8 cellular contexts compared by ENCODE assay signal in the genomic region with DNA sequence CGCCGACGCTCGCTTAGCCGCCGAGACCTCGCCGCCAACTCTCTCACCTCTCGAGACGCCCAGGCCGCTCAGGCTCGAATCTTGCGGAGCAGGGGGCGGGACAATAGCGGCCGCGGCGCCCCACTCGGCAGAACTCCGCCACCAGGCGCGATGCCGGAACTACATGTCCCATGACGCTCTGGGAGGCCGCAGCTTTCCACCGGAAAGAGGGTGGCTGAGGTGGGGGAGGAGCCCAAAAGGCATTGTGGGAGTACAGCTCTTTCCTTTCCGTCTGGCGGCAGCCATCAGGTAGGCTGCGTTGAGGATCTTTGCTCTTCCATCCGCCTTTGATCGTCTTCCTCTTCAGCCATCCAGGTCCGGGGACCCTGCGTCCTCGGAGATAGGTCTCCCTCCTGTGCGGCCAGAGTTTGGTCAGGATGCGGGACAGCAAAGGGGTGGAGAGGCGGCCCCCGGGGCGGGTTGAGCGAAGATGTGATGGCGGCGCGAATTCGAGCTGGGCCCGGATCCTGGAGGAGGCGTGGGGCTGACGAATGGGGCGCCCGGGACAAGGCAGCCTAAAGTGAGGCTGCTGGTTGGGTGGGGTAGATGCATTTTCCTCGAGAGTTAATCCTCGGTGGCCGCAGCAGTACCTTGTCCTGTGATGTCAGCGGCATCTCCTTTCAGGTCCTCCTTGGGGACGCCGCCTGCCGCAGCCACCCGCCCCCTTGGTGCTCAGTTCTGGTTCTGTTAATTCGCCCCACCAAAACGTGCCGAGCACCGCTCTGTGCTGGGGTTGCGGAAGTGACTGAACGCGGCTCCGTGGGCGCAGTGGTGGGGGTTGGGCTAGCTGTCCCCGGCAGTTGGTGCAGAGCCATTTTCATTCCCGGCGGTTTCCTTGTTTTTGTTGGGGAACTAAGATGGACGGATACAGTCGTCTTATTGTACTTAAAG. TPM values are rescaled to one million over a fixed set of nuclear protein-coding genes. Genes with fewer than 3 reads are reported as not detected.
A peak's percentile ranks its signal among the peaks of the same experiment; 100 is the strongest.
DNase-seq lines count a peak whose midpoint lies in the region; ATAC-seq, FAIRE-seq and TF ChIP-seq lines count a peak whose summit lies in the region.

A gene (minus strand): TSS at position 105 of the 930 bp plus-strand sequence. CDS start 6,086 bp downstream, outside the sequence.
A gene (plus strand): TSS at position 247 of the 930 bp plus-strand sequence. CDS start 728 bp downstream, outside the sequence.

- H2AFZ ChIP-seq in HepG2 (ENCODE audit: low read length), result no peak within 1 kb of the TSS

- peaks cover 36% of the 10 kb centered on the region for H4K20me1 ChIP-seq in HepG2 (ENCODE audit: insufficient read depth, low read length)

- peaks cover 4 to 9% of the 10 kb centered on the region in 2 experiments; a peak in 4 of 5 replicates for H3K36me3 ChIP-seq in HepG2 (replicated peaks in 1 of 2; ENCODE audit: control insufficient read depth in 1 of 2, insufficient read depth in 2 of 2, low read length in 2 of 2)

- H3K36me3 Mint-ChIP-seq in dendritic cell treated with granulocyte-macrophage colony-stimulating factor and Interleukin-4, amounts not matched to agents 40 ng/mL and 50 ng/mL, for 4 days (ENCODE audit: low read depth), result peaks cover 60% of the 10 kb centered on the region

- TF ChIP-seq RAD21 in HepG2 (CRISPR knock-in tag; IDR thresholded peaks at IDR 0.05), result no peak; the same call in 1 of the 2 replicates

- no peaks in the 10 kb centered on the region for H3K9me3 ChIP-seq in HepG2 (ENCODE audit: low read length)

- H3K4me1 Mint-ChIP-seq in dendritic cell treated with granulocyte-macrophage colony-stimulating factor and Interleukin-4, amounts not matched to agents 40 ng/mL and 50 ng/mL, for 4 days (ENCODE audit: low read depth), result peaks cover 42% of the 10 kb centered on the region

- H3K27ac Mint-ChIP-seq in dendritic cell treated with granulocyte-macrophage colony-stimulating factor and Interleukin-4, amounts not matched to agents 40 ng/mL and 50 ng/mL, for 4 days, result peak within 1 kb of the TSS; percentile 99

- H3K9ac ChIP-seq in HepG2 (ENCODE audit: insufficient read depth, low read depth, low read length), result peak within 1 kb of the TSS; percentile 95

- no peaks in the 10 kb centered on the region; a peak in 1 of 5 replicates for H3K27me3 ChIP-seq in HepG2 (ENCODE audit: control insufficient read depth in 1 of 2, insufficient read depth in 2 of 2, low read length in 2 of 2)

- peak; percentile 100 for TF ChIP-seq POLR2A in HepG2 (IDR thresholded peaks at IDR 0.05; ENCODE audit: insufficient read depth in 1 of 2, low read depth in 2 of 2, low read length in 2 of 2)

- under 1% methylated on average over 29 of the region's 71 CpGs for WGBS in HepG2 (ENCODE audit: low lambda C conversion rate)

- BruUV-seq in HepG2 (replicated peaks; lab: Mats Ljungman, UMichigan), result TSS peak; percentile 53

- H3K4me2 ChIP-seq in HepG2 (ENCODE audit: low read depth, low read length), result peak within 1 kb of the TSS; percentile 90

- DNase-seq in C1 segment of cervical spinal cord (lab: John Stamatoyannopoulos, UW) (peak; percentile 59 to 97 (median 94)), NCI-H526 treated with DMSO at 0.1 percent for 48 hours (lab: John Stamatoyannopoulos, UW) (peak; percentile 86), HepG2 (ENCODE audit: low spot score) (peak; percentile 94)
- peak; percentile 97 for DNase-seq in activated CD4-positive, alpha-beta T cell treated with anti-CD3 and anti-CD28 coated beads, Interleukin-2, amount 50 U/mL, for 1 hour
- DNase-seq in stimulated activated CD4-positive, alpha-beta T cell treated with anti-CD3 and anti-CD28 coated beads, Interleukin-4, amount 100 ng/mL, for 1 hour, result peak; percentile 96

- TF ChIP-seq CTCF in HepG2 (CRISPR knock-in tag; IDR thresholded peaks at IDR 0.05), result peak; percentile 51

- peaks cover 54% of the 10 kb centered on the region for H3K4me1 ChIP-seq in HepG2 (ENCODE audit: insufficient read depth, low read length)

- no peaks in the 10 kb centered on the region for H3K9me3 Mint-ChIP-seq in dendritic cell treated with granulocyte-macrophage colony-stimulating factor and Interleukin-4, amounts not matched to agents 40 ng/mL and 50 ng/mL, for 4 days

- FAIRE-seq in HepG2 (lab: Jason Lieb, UNC), result peak; percentile 57

- ATAC-seq in GM19324 (IDR thresholded peaks at IDR 0.05; ENCODE audit: low FRiP score, unreplicated experiment), result peak; percentile 98
- ATAC-seq in HG03469 (IDR thresholded peaks at IDR 0.05; ENCODE audit: unreplicated experiment), result peak; percentile 94
- ATAC-seq in HepG2, result peak; percentile 94

- CTCF ChIA-PET in HepG2 (lab: Yijun Ruan, JAX; ENCODE audit: low intra/inter-chr PET ratio, low total read pairs), result no interaction called here

- no peaks in the 10 kb centered on the region for H3K27me3 Mint-ChIP-seq in dendritic cell treated with granulocyte-macrophage colony-stimulating factor and Interleukin-4, amounts not matched to agents 40 ng/mL and 50 ng/mL, for 4 days

- intact Hi-C loops in dendritic cell treated with granulocyte-macrophage colony-stimulating factor and Interleukin-4, amounts not matched to agents 40 ng/mL and 50 ng/mL, for 4 days (cut with micrococcal nuclease), result loop anchor here (1.0 kb wide), 1 partner anchor 28 kb away; a partner anchor contains a TSS
- intact Hi-C loops in HepG2 (cut with micrococcal nuclease; ENCODE audit: unreplicated experiment), result loop anchor here (1.0 kb wide), 1 partner anchor 28 kb away; a partner anchor contains a TSS

- POLR2A ChIA-PET in HepG2 (lab: Yijun Ruan, JAX), result interaction anchor here (0.6 to 3.8 kb wide), 31 partner anchors 9 to 1866 kb away, joined by 3 to 72 read pairs (median 6); a partner anchor contains a TSS

- H3K4me3 ChIP-seq in HepG2 (replicated peaks in 1 of 3; ENCODE audit: insufficient read depth in 1 of 3, low read depth in 2 of 3, low read length in 3 of 3), result peak within 1 kb of the TSS; percentile 95 to 99 (median 98)

- TF ChIP-seq EP300 in HepG2 (IDR thresholded peaks at IDR 0.05; ENCODE audit: low read depth in 2 of 2, low read length in 2 of 2) (0 out of 4 replicates have a peak, but pooled peaks of 1 of the 2 experiments have one; percentile 36), HepG2 (CRISPR knock-in tag; IDR thresholded peaks at IDR 0.05; ENCODE audit: borderline replicate concordance) (peak; percentile 67; the same call in 1 of the 2 replicates)

- H3K27ac ChIP-seq in HepG2 (ENCODE audit: extremely low read length, insufficient read depth, low read length), result peak within 1 kb of the TSS; percentile 81

- in situ Hi-C loops in HepG2 (cut with HindIII; ENCODE audit: extremely low pct_ligation_motif_present, low pct_unique_long_range_greater_than_20kb), result no loop called here

- H3K79me2 ChIP-seq in HepG2 (ENCODE audit: insufficient read depth, low read length), result peaks cover 56% of the 10 kb centered on the region

- H3K4me3 Mint-ChIP-seq in dendritic cell treated with granulocyte-macrophage colony-stimulating factor and Interleukin-4, amounts not matched to agents 40 ng/mL and 50 ng/mL, for 4 days, result peak within 1 kb of the TSS; percentile 74

RNA-seq across cellular contexts. Expression of the first gene that starts in this region (rescaled TPM):
- 8.0 and 10.5 TPM in 2 replicates for total RNA-seq in HepG2 (2016; rRNA removed; fragmentation: Illumina TruSeq; extraction: Trizol)
- 6.8 and 7.5 TPM in 2 replicates for total RNA-seq in HepG2 (2016; cell fraction: cytosol; rRNA removed; fragmentation: Illumina TruSeq; extraction: Trizol; ENCODE audit: low read depth)
- total RNA-seq in HepG2 (2016; cell fraction: insoluble cytoplasmic fraction; rRNA removed; fragmentation: Illumina TruSeq; extraction: Trizol), result 8.5 and 11.2 TPM in 2 replicates
- 5.0 and 6.3 TPM in 2 replicates for total RNA-seq in HepG2 (2016; cell fraction: membrane; rRNA removed; fragmentation: Illumina TruSeq; extraction: Trizol)
- 6.0 and 7.0 TPM in 2 replicates for total RNA-seq in HepG2 (2016; cell fraction: nucleus; rRNA removed; fragmentation: Illumina TruSeq; extraction: Trizol)
- 4.3 and 4.5 TPM in 2 replicates for polyA plus RNA-seq in HepG2 (2011; rRNA removed)
- 2.3 and 4.0 TPM in 2 replicates for polyA plus RNA-seq in HepG2 (2011; cell fraction: cytosol; rRNA removed)
- 1.8 and 3.5 TPM in 2 replicates for polyA plus RNA-seq in HepG2 (2011; cell fraction: nucleus; rRNA removed)
- polyA plus RNA-seq in HepG2 (2012), result 6.4 and 6.7 TPM in 2 replicates
- polyA plus RNA-seq in HepG2 (2016; cell fraction: cytosol; fragmentation: Illumina TruSeq; extraction: Trizol; ENCODE audit: low read depth), result 1.1 TPM in 2 replicates
- polyA plus RNA-seq in HepG2 (2016; cell fraction: insoluble cytoplasmic fraction; fragmentation: Illumina TruSeq; extraction: Trizol; ENCODE audit: low read depth), result 10.4 and 12.6 TPM in 2 replicates
- 2.2 and 3.1 TPM in 2 replicates for polyA plus RNA-seq in HepG2 (2016; cell fraction: membrane; fragmentation: Illumina TruSeq; extraction: Trizol; ENCODE audit: low read depth)
- 7.0 and 7.8 TPM in 2 replicates for polyA plus RNA-seq in HepG2 (2016; cell fraction: nucleus; fragmentation: Illumina TruSeq; extraction: Trizol; ENCODE audit: insufficient read depth, low read depth)
- 2.0 and 2.2 TPM in 2 replicates for polyA minus RNA-seq in HepG2 (2011; rRNA and poly(A)+ RNA removed; ENCODE audit: low replicate concordance)
- 4.0 and 6.2 TPM in 2 replicates for polyA minus RNA-seq in HepG2 (2011; cell fraction: cytosol; rRNA and poly(A)+ RNA removed)
- polyA minus RNA-seq in HepG2 (2011; cell fraction: nucleus; rRNA and poly(A)+ RNA removed), result 12.7 and 14.3 TPM in 2 replicates

RNA-seq across cellular contexts. Expression of the second gene that starts in this region (rescaled TPM):
- 1,297 and 1,763 TPM in 2 replicates for total RNA-seq in HepG2 (2016; rRNA removed; fragmentation: Illumina TruSeq; extraction: Trizol)
- 1,586 and 1,699 TPM in 2 replicates for total RNA-seq in HepG2 (2016; cell fraction: cytosol; rRNA removed; fragmentation: Illumina TruSeq; extraction: Trizol; ENCODE audit: low read depth)
- 1,351 and 1,926 TPM in 2 replicates for total RNA-seq in HepG2 (2016; cell fraction: insoluble cytoplasmic fraction; rRNA removed; fragmentation: Illumina TruSeq; extraction: Trizol)
- 3,254 and 3,418 TPM in 2 replicates for total RNA-seq in HepG2 (2016; cell fraction: membrane; rRNA removed; fragmentation: Illumina TruSeq; extraction: Trizol)
- total RNA-seq in HepG2 (2016; cell fraction: nucleus; rRNA removed; fragmentation: Illumina TruSeq; extraction: Trizol), result 503 TPM in 2 replicates
- 3,693 and 3,955 TPM in 2 replicates for polyA plus RNA-seq in HepG2 (2011; rRNA removed)
- polyA plus RNA-seq in HepG2 (2011; cell fraction: cytosol; rRNA removed), result 6,013 and 6,757 TPM in 2 replicates
- polyA plus RNA-seq in HepG2 (2011; cell fraction: nucleus; rRNA removed), result 1,196 and 1,371 TPM in 2 replicates
- 2,819 and 3,574 TPM in 2 replicates for polyA plus RNA-seq in HepG2 (2012)
- 3,375 and 3,723 TPM in 2 replicates for polyA plus RNA-seq in HepG2 (2016; cell fraction: cytosol; fragmentation: Illumina TruSeq; extraction: Trizol; ENCODE audit: low read depth)
- polyA plus RNA-seq in HepG2 (2016; cell fraction: insoluble cytoplasmic fraction; fragmentation: Illumina TruSeq; extraction: Trizol; ENCODE audit: low read depth), result 2,788 and 2,868 TPM in 2 replicates
- polyA plus RNA-seq in HepG2 (2016; cell fraction: membrane; fragmentation: Illumina TruSeq; extraction: Trizol; ENCODE audit: low read depth), result 4,974 and 5,217 TPM in 2 replicates
- polyA plus RNA-seq in HepG2 (2016; cell fraction: nucleus; fragmentation: Illumina TruSeq; extraction: Trizol; ENCODE audit: insufficient read depth, low read depth), result 1,295 and 1,318 TPM in 2 replicates
- polyA minus RNA-seq in HepG2 (2011; rRNA and poly(A)+ RNA removed; ENCODE audit: low replicate concordance), result 1,424 and 2,177 TPM in 2 replicates
- polyA minus RNA-seq in HepG2 (2011; cell fraction: cytosol; rRNA and poly(A)+ RNA removed), result 848 and 1,008 TPM in 2 replicates
- polyA minus RNA-seq in HepG2 (2011; cell fraction: nucleus; rRNA and poly(A)+ RNA removed), result 296 and 376 TPM in 2 replicates

Comparison
In these comparisons a context has a peak if more than half of its experiments do, and no peak if none do; other contexts are left out.
1. Peak in every context shown above with its lines: DNase-seq, ATAC-seq, H3K4me3 ChIP-seq and H3K27ac ChIP-seq.